17 cellular contexts compared by ENCODE assay signal in the genomic region with DNA sequence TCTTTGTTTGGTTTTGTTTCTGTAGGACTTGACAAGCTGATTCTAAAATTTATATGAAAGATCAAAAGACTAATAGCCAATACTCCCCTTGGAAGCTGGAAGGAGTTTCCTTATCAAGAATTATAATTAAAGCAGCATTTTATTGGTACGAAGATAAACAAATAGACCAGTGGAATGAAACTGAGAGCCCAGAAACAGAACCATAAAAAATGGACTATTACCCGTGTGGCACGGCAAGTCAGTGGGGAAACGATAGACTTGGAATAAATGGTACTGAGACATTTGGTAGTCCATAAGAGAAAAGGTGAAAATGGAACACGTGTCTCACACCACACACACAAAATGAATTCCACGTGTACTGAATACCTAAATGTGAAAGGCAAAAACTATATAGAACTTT.
"Had no signal": no experiment of that assay in that cellular context is flagged by ENCODE, and none has a peak within 500 bp of the region (broad histone marks: within the 10 kb centered on the region; RNA-seq: fewer than 3 reads in every experiment).

No MANE protein-coding gene starts in this region.

- ATAC-seq: WTC11 had no signal

- H3K9ac ChIP-seq: neural progenitor cell had no signal

- H3K27ac ChIP-seq: cardiac muscle cell, esophagus squamous epithelium, neural progenitor cell, prostate gland, right atrium auricular region, testis had no signal

- H3K36me3 Mint-ChIP-seq: WTC11 had no signal

- H3K9me3 ChIP-seq: esophagus squamous epithelium, heart right ventricle, mucosa of descending colon, prostate gland, right atrium auricular region, testis, upper lobe of left lung had no signal

- DNase-seq: activated naive CD4-positive, alpha-beta T cell treated with anti-CD3 and anti-CD28 coated beads, Interleukin-2, amount 50 U/mL, for 16 hours; amygdala; effector memory CD4-positive, alpha-beta T cell; esophagus squamous epithelium; heart right ventricle; immature natural killer cell; mucosa of descending colon; naive B cell; testis; upper lobe of left lung had no signal

- H3K27ac Mint-ChIP-seq: memory B cell, neural progenitor cell, WTC11 had no signal

- H3K27me3 ChIP-seq: cardiac muscle cell, esophagus squamous epithelium, heart right ventricle, neural progenitor cell, right atrium auricular region, testis, upper lobe of left lung had no signal

- H3K4me1 Mint-ChIP-seq: memory B cell, neural progenitor cell, WTC11 had no signal

- H3K4me1 ChIP-seq: esophagus squamous epithelium, neural progenitor cell, prostate gland, right atrium auricular region, testis had no signal

- H3K4me3 Mint-ChIP-seq: memory B cell; naive B cell; neural progenitor cell; T-helper 2 cell treated with Interferon-gamma antibody and Interleukin-4, amounts not matched to agents 5 μg/mL and 100 μg/mL, for 36 hours; WTC11 had no signal

- H3K4me2 ChIP-seq: neural progenitor cell had no signal

- H3K27me3 Mint-ChIP-seq: memory B cell, naive B cell had no signal

- H2AFZ ChIP-seq: neural progenitor cell had no signal

- H3K4me3 ChIP-seq: cardiac muscle cell, esophagus squamous epithelium, heart right ventricle, mucosa of descending colon, neural progenitor cell, prostate gland, right atrium auricular region, testis, upper lobe of left lung had no signal

- H3K36me3 ChIP-seq: neural progenitor cell, prostate gland had no signal

- H3K9me3 Mint-ChIP-seq: immature natural killer cell; neural progenitor cell; T-helper 2 cell treated with Interferon-gamma antibody and Interleukin-4, amounts not matched to agents 5 μg/mL and 100 μg/mL, for 36 hours; WTC11 had no signal
